In the genomic region with DNA sequence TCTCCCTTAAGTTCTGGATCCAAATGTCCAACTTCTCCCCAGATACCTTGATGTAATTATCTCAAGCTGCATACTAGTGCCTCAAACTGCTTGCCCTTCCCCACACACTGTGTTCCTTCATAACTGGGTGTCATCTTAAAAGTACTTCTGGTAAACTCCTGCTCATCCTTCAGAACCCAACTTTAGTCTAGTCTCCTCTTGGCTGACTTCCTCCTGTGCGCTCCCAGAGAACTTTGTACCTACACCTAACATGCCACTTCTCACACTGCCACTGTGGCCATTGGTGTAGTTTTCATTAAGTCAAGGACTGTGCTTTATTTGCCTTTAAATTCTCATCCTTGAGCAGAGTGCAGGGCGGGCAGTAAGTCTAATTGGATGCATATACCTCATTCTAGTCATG, we compare ENCODE assay signal across 29 cellular contexts.
"Had no signal": no experiment of that assay in that cellular context is flagged by ENCODE, and none has a peak within 500 bp of the region (broad histone marks: within the 10 kb centered on the region; RNA-seq: fewer than 3 reads in every experiment).

No MANE protein-coding gene starts in this region.

- H3K4me1 ChIP-seq: neural progenitor cell, parathyroid adenoma, psoas muscle, spleen, suprapubic skin, testis, tibial nerve, vagina had no signal

- H3K79me2 ChIP-seq: parathyroid adenoma had no signal

- H3K4me3 ChIP-seq: neural progenitor cell, ovary, psoas muscle, skin epidermis, smooth muscle cell, spleen, suprapubic skin, testis, tibial nerve, upper lobe of left lung, vagina had no signal

- H2AFZ ChIP-seq: neural progenitor cell, parathyroid adenoma had no signal

- H3K36me3 ChIP-seq: neural progenitor cell, ovary, suprapubic skin, tibial nerve, upper lobe of left lung, vagina had no signal

- DNase-seq: naive thymus-derived CD8-positive, alpha-beta T cell; occipital lobe; ovary; posterior cingulate gyrus; psoas muscle; right cardiac atrium; spleen; stimulated activated CD4-positive, alpha-beta T cell treated with anti-CD3 and anti-CD28 coated beads, Interleukin-12 subunit alpha, Interleukin-12 subunit beta, amount 100 ng/mL, for 4 hours; stimulated activated CD4-positive, alpha-beta T cell treated with anti-CD3 and anti-CD28 coated beads, Interleukin-1b, Interleukin-23, amount 100 ng/mL, for 48 hours; stimulated activated CD4-positive, alpha-beta T cell treated with anti-CD3 and anti-CD28 coated beads, Interleukin-4, amount 100 ng/mL, for 1 hour; stimulated activated CD4-positive, alpha-beta T cell treated with anti-CD3 and anti-CD28 coated beads, Interleukin-4, amount 100 ng/mL, for 4 hours; stimulated activated CD8-positive, alpha-beta memory T cell treated with anti-CD3 and anti-CD28 coated beads, Interleukin-4, amount 100 ng/mL, for 48 hours; stimulated activated naive CD4-positive, alpha-beta T cell; stimulated activated naive CD8-positive, alpha-beta T cell treated with anti-CD3 and anti-CD28 coated beads, Interleukin-15, amount 100 ng/mL, for 72 hours; stimulated activated naive CD8-positive, alpha-beta T cell treated with anti-CD3 and anti-CD28 coated beads, Interleukin-15, Interleukin-2, amounts not matched to agents 100 U/mL and 50 U/mL, for 24 hours; substantia nigra; testis; trophoblast cell had no signal

- H3K9ac ChIP-seq: neural progenitor cell, parathyroid adenoma had no signal

- H3K9me3 ChIP-seq: ovary, psoas muscle, suprapubic skin, testis, upper lobe of left lung, vagina had no signal

- H3K4me2 ChIP-seq: neural progenitor cell, smooth muscle cell had no signal

- ATAC-seq: naive thymus-derived CD8-positive, alpha-beta T cell; natural killer cell treated with Interleukin-12 subunit alpha and Interleukin-12 subunit beta and Interleukin-15 and Interleukin-18, amount 100 ng/mL, for 72 hours; psoas muscle; right cardiac atrium; sciatic nerve; stimulated activated memory B cell treated with anti-CD40 and anti-IgM and Interleukin-4, amounts not matched to agents 10 μg/mL and 1 μg/mL and 100 μg/mL, for 72 hours; stimulated activated naive CD8-positive, alpha-beta T cell treated with anti-CD3 and anti-CD28 coated beads, Interleukin-15, amount 100 ng/mL, for 72 hours; stimulated activated naive CD8-positive, alpha-beta T cell treated with anti-CD3 and anti-CD28 coated beads, Interleukin-15, Interleukin-2, amounts not matched to agents 100 U/mL and 50 U/mL, for 24 hours had no signal

- H3K27me3 ChIP-seq: neural progenitor cell, ovary, spleen, suprapubic skin, testis, tibial nerve, upper lobe of left lung, vagina had no signal

- H3K27ac ChIP-seq: neural progenitor cell, ovary, parathyroid adenoma, psoas muscle, skin epidermis, spleen, suprapubic skin, testis, tibial nerve, upper lobe of left lung, vagina had no signal
